ENCODE assay signal across 8 cellular contexts in genomic region chr3:111859061-111859973, GRCh38. TPM values are rescaled to one million over a fixed set of nuclear protein-coding genes. Genes with fewer than 3 reads are reported as not detected.
DNase-seq lines count a peak whose midpoint lies in the region; ATAC-seq and TF ChIP-seq lines count a peak whose summit lies in the region.

Gene PHLDB2 (plus strand): TSS chr3:111859265. CDS start chr3:111884078, 24,813 bp downstream.

- H3K9me2 ChIP-seq in PC-9 (ENCODE audit: insufficient read depth): no peaks in the 10 kb centered on the region

- peaks cover 22% of the 10 kb centered on the region for H3K4me1 ChIP-seq in ES-I3 (ENCODE audit: insufficient read depth, low read length)
- peaks cover 45% of the 10 kb centered on the region for H3K4me1 ChIP-seq in PC-9 (replicated peaks; ENCODE audit: insufficient read depth)
- peaks cover 17 to 34% of the 10 kb centered on the region in 2 donors for H3K4me1 ChIP-seq in thoracic aorta (ENCODE audit: control insufficient read depth in 1 of 2, low read depth in 2 of 2)

- H3K27ac ChIP-seq in PC-9 (peak within 1 kb of the TSS; percentile 88), thoracic aorta (peak within 1 kb of the TSS; percentile 98)

- DNase-seq in PC-9: peak; percentile 89 to 97
- peak; percentile 23 for DNase-seq in activated T-helper 2 cell treated with anti-CD3 and anti-CD28 coated beads, Interferon-gamma antibody, Interleukin-2, Interleukin-4, amounts not matched to agents 10 μg/mL and 5 μg/mL and 100 μg/mL, durations not matched to agents 14 hours and 24 hours and 36 hours (ENCODE audit: low spot score)
- DNase-seq in fibroblast of mammary gland (ENCODE audit: low read depth): peak; percentile 81
- peak; percentile 83 for DNase-seq in neural crest cell (ENCODE audit: low read depth, low spot score)
- peak; percentile 49 for DNase-seq in thoracic aorta (ENCODE audit: low spot score)
- no peak for DNase-seq in DMS153 (lab: John Stamatoyannopoulos, UW)

- peak within 1 kb of the TSS; percentile 81 for H2AFZ ChIP-seq in PC-9

- POLR2A ChIA-PET in PC-9 (lab: Charles Lee; ENCODE audit: unreplicated experiment): interaction anchor here (0.5 to 2.6 kb wide), 18 partner anchors 8 to 265 kb away, joined by 3 to 16 read pairs (median 4); partner anchors contain the start of gene ABHD10

- H3K36me3 Mint-ChIP-seq in activated T-helper 2 cell treated with anti-CD3 and anti-CD28 coated beads, Interferon-gamma antibody, Interleukin-2, Interleukin-4, amounts not matched to agents 10 μg/mL and 5 μg/mL and 100 μg/mL, durations not matched to agents 14 hours and 24 hours and 36 hours (ENCODE audit: low read depth): no peaks in the 10 kb centered on the region
- H3K36me3 Mint-ChIP-seq in neural crest cell (ENCODE audit: low read depth): no peaks in the 10 kb centered on the region

- peaks cover 76% of the 10 kb centered on the region for H3K27me3 Mint-ChIP-seq in activated T-helper 2 cell treated with anti-CD3 and anti-CD28 coated beads, Interferon-gamma antibody, Interleukin-2, Interleukin-4, amounts not matched to agents 10 μg/mL and 5 μg/mL and 100 μg/mL, durations not matched to agents 14 hours and 24 hours and 36 hours (ENCODE audit: low read depth)
- no peaks in the 10 kb centered on the region for H3K27me3 Mint-ChIP-seq in neural crest cell (ENCODE audit: low read depth)

- no peaks in the 10 kb centered on the region for H4K20me1 ChIP-seq in PC-9 (ENCODE audit: insufficient read depth)

- CTCF ChIA-PET in PC-9 (lab: Charles Lee): interaction anchor here (0.6 to 1.6 kb wide), 16 partner anchors 34 to 274 kb away, joined by 3 to 32 read pairs (median 5); partner anchors contain the start of gene ABHD10

- peak within 1 kb of the TSS; percentile 86 for H3K4me3 Mint-ChIP-seq in activated T-helper 2 cell treated with anti-CD3 and anti-CD28 coated beads, Interferon-gamma antibody, Interleukin-2, Interleukin-4, amounts not matched to agents 10 μg/mL and 5 μg/mL and 100 μg/mL, durations not matched to agents 14 hours and 24 hours and 36 hours (ENCODE audit: low read depth)
- peak within 1 kb of the TSS; percentile 99 for H3K4me3 Mint-ChIP-seq in neural crest cell

- intact Hi-C loops in PC-9 (cut with micrococcal nuclease; ENCODE audit: unreplicated experiment): loop anchor here (10.0 kb wide), 1 partner anchor 215 kb away; no protein-coding TSS in a partner anchor
- intact Hi-C loops in activated T-helper 2 cell treated with anti-CD3 and anti-CD28 coated beads, Interferon-gamma antibody, Interleukin-2, Interleukin-4, amounts not matched to agents 10 μg/mL and 5 μg/mL and 100 μg/mL, durations not matched to agents 14 hours and 24 hours and 36 hours (cut with micrococcal nuclease): no loop called here

- H3K4me1 Mint-ChIP-seq in activated T-helper 2 cell treated with anti-CD3 and anti-CD28 coated beads, Interferon-gamma antibody, Interleukin-2, Interleukin-4, amounts not matched to agents 10 μg/mL and 5 μg/mL and 100 μg/mL, durations not matched to agents 14 hours and 24 hours and 36 hours (ENCODE audit: low read depth): peaks cover 12% of the 10 kb centered on the region
- H3K4me1 Mint-ChIP-seq in neural crest cell: peaks cover 45% of the 10 kb centered on the region

- H3K9me3 ChIP-seq in ES-I3 (ENCODE audit: control insufficient read depth, insufficient read depth, low read length) (no peaks in the 10 kb centered on the region), PC-9 (ENCODE audit: insufficient read depth, low read depth) (peaks cover 1% of the 10 kb centered on the region; the same call in 1 of the 2 replicates), thoracic aorta (no peaks in the 10 kb centered on the region)

- no TSS peak for BruUV-seq in PC-9 (replicated peaks; lab: Mats Ljungman, UMichigan)

- TF ChIP-seq CTCF in PC-9 (conservative IDR thresholded peaks at IDR 0.05) (no peak), fibroblast of mammary gland (conservative IDR thresholded peaks at IDR 0.05; ENCODE audit: control insufficient read depth, insufficient read depth, low read depth, low read length) (no peak), neural crest cell (conservative IDR thresholded peaks at IDR 0.05) (no peak), thoracic aorta (IDR thresholded peaks at IDR 0.05) (peak; percentile 31)

- peak within 1 kb of the TSS; percentile 90 for H3K4me2 ChIP-seq in PC-9

- H3K9me3 Mint-ChIP-seq in activated T-helper 2 cell treated with anti-CD3 and anti-CD28 coated beads, Interferon-gamma antibody, Interleukin-2, Interleukin-4, amounts not matched to agents 10 μg/mL and 5 μg/mL and 100 μg/mL, durations not matched to agents 14 hours and 24 hours and 36 hours: no peaks in the 10 kb centered on the region
- no peaks in the 10 kb centered on the region for H3K9me3 Mint-ChIP-seq in neural crest cell

- H3K4me3 ChIP-seq in PC-9 (peak within 1 kb of the TSS; percentile 65), fibroblast of mammary gland (ENCODE audit: control insufficient read depth, low read depth, low read length) (peak within 1 kb of the TSS; percentile 76), thoracic aorta (peak within 1 kb of the TSS; percentile 91)

- peaks cover 55% of the 10 kb centered on the region for H3K79me2 ChIP-seq in PC-9 (ENCODE audit: low read depth)

- peak; percentile 5 for ATAC-seq in HG03025 (IDR thresholded peaks at IDR 0.05; ENCODE audit: low FRiP score, unreplicated experiment)
- peak; percentile 67 for ATAC-seq in thoracic aorta (ENCODE audit: insufficient number of reproducible peaks, low FRiP score, low read depth)

- H3K27ac Mint-ChIP-seq in activated T-helper 2 cell treated with anti-CD3 and anti-CD28 coated beads, Interferon-gamma antibody, Interleukin-2, Interleukin-4, amounts not matched to agents 10 μg/mL and 5 μg/mL and 100 μg/mL, durations not matched to agents 14 hours and 24 hours and 36 hours: no peak within 1 kb of the TSS
- peak within 1 kb of the TSS; percentile 92 for H3K27ac Mint-ChIP-seq in neural crest cell (ENCODE audit: unreplicated experiment)

- H3K36me3 ChIP-seq in ES-I3 (ENCODE audit: insufficient read depth, low read length): no peaks in the 10 kb centered on the region
- H3K36me3 ChIP-seq in PC-9 (ENCODE audit: low read depth): 0 out of 2 replicates have a peak, but pooled peaks cover 3% of the 10 kb centered on the region
- no peaks in the 10 kb centered on the region for H3K36me3 ChIP-seq in thoracic aorta

- H3F3A ChIP-seq in PC-9 (ENCODE audit: insufficient read depth, low read depth): peaks cover 39% of the 10 kb centered on the region

- no peaks in the 10 kb centered on the region for H3K27me3 ChIP-seq in PC-9 (ENCODE audit: insufficient read depth, low read depth)
- no peaks in the 10 kb centered on the region for H3K27me3 ChIP-seq in thoracic aorta (replicated peaks; ENCODE audit: insufficient read depth)

- peak within 1 kb of the TSS; percentile 88 for H3K9ac ChIP-seq in ES-I3 (ENCODE audit: low read depth, low read length)

RNA-seq across cellular contexts. Expression of gene PHLDB2, which starts in this region (rescaled TPM):
- total RNA-seq in PC-9 (2021) (42.7 and 55.0 TPM in 2 replicates), neural crest cell (45.8 and 49.0 TPM in 2 replicates), thoracic aorta (100 to 1,000 TPM in 1 of 2 donors, 10 to 100 TPM in 1; 99.0 to 140 TPM)
- total RNA-seq in activated T-helper 2 cell treated with anti-CD3 and anti-CD28 coated beads, Interferon-gamma antibody, Interleukin-2, Interleukin-4, amounts not matched to agents 10 μg/mL and 5 μg/mL and 100 μg/mL, durations not matched to agents 14 hours and 24 hours and 36 hours: 0.80 and 0.94 TPM in 2 replicates

Comparison
In these comparisons a context has a peak if more than half of its experiments do, and no peak if none do; other contexts are left out.
1. RNA of gene PHLDB2 (total RNA-seq): 99.0 to 140 TPM in thoracic aorta, 45.8 to 49.0 TPM in neural crest cell and 42.7 to 55.0 TPM in PC-9; 0.80 to 0.94 TPM in activated T-helper 2 cell treated with anti-CD3 and anti-CD28 coated beads, Interferon-gamma antibody, Interleukin-2, Interleukin-4, amounts not matched to agents 10 μg/mL and 5 μg/mL and 100 μg/mL, durations not matched to agents 14 hours and 24 hours and 36 hours; every median in the first group is over 10 times any median in the second.
2. Peak in DNase-seq in activated T-helper 2 cell treated with anti-CD3 and anti-CD28 coated beads, Interferon-gamma antibody, Interleukin-2, Interleukin-4, amounts not matched to agents 10 μg/mL and 5 μg/mL and 100 μg/mL, durations not matched to agents 14 hours and 24 hours and 36 hours; RNA of the gene not detected or under 1 TPM.
3. Peak in every context shown above with its lines, with median percentiles within 50 percentile points of each other: H3K4me3 ChIP-seq.